Comparison of ENCODE assay signal across 14 cellular contexts in the genomic region with DNA sequence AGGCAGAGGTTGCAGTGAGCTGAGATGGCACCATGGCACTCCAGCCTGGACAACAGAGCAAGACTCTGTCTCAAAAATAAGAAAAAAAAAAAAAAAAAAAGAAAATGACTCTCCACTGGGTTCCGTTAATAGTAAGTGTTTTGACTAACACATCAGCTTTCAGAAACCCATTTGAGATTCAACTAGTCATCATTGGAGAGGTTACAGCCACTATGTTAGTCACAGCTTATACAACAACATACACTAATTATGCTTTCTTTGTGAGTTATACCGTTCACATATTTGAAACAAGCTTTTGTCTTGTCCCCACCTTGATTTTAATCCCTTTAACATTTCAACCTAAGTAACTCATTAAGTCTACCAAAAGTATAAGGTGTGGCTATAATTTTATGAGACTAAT.
"Had no signal": no experiment of that assay in that cellular context is flagged by ENCODE, and none has a peak within 500 bp of the region (broad histone marks: within the 10 kb centered on the region; RNA-seq: fewer than 3 reads in every experiment).

No MANE protein-coding gene starts in this region.

- H3K9me3 Mint-ChIP-seq: activated naive CD8-positive, alpha-beta T cell treated with anti-CD3 and anti-CD28 coated beads, Interleukin-2, amount 10 ng/mL, durations not matched to agents 7 days and 5 days; natural killer cell; stimulated activated memory B cell treated with anti-CD40 and anti-IgM and Interleukin-4, amounts not matched to agents 10 μg/mL and 1 μg/mL and 100 μg/mL, for 72 hours; type B pancreatic cell had no signal

- H3K4me1 Mint-ChIP-seq: natural killer cell had no signal

- H3K4me1 ChIP-seq: breast epithelium, foreskin keratinocyte, right lobe of liver, suprapubic skin had no signal

- ATAC-seq: foreskin keratinocyte; left colon; natural killer cell; right lobe of liver; stimulated activated memory B cell treated with anti-CD40 and anti-IgM and Interleukin-4, amounts not matched to agents 10 μg/mL and 1 μg/mL and 100 μg/mL, for 72 hours had no signal

- H3K27me3 ChIP-seq: breast epithelium, dorsolateral prefrontal cortex, foreskin keratinocyte, right lobe of liver, suprapubic skin had no signal

- DNase-seq: activated CD4-positive, CD25-positive, alpha-beta regulatory T cell treated with anti-CD3 and anti-CD28 coated beads, Interleukin-2, amount 50 U/mL, for 72 hours; activated naive CD8-positive, alpha-beta T cell treated with anti-CD3 and anti-CD28 coated beads, Interleukin-2, amount 10 ng/mL, durations not matched to agents 7 days and 5 days; aorta; dorsolateral prefrontal cortex; foreskin keratinocyte; left colon; natural killer cell; nucleus accumbens; right lobe of liver had no signal

- H3K27ac ChIP-seq: breast epithelium, dorsolateral prefrontal cortex, foreskin keratinocyte, right lobe of liver, suprapubic skin had no signal

- H3K4me3 Mint-ChIP-seq: activated naive CD8-positive, alpha-beta T cell treated with anti-CD3 and anti-CD28 coated beads, Interleukin-2, amount 10 ng/mL, durations not matched to agents 7 days and 5 days; natural killer cell; stimulated activated memory B cell treated with anti-CD40 and anti-IgM and Interleukin-4, amounts not matched to agents 10 μg/mL and 1 μg/mL and 100 μg/mL, for 72 hours; type B pancreatic cell had no signal

- H3K9me3 ChIP-seq: breast epithelium, right lobe of liver, suprapubic skin had no signal

- H3K27me3 Mint-ChIP-seq: activated naive CD8-positive, alpha-beta T cell treated with anti-CD3 and anti-CD28 coated beads, Interleukin-2, amount 10 ng/mL, durations not matched to agents 7 days and 5 days; progenitor cell of endocrine pancreas; stimulated activated memory B cell treated with anti-CD40 and anti-IgM and Interleukin-4, amounts not matched to agents 10 μg/mL and 1 μg/mL and 100 μg/mL, for 72 hours; type B pancreatic cell had no signal

- H3K36me3 Mint-ChIP-seq: natural killer cell had no signal

- H3K4me3 ChIP-seq: breast epithelium, dorsolateral prefrontal cortex, right lobe of liver, suprapubic skin had no signal

- H3K27ac Mint-ChIP-seq: natural killer cell, progenitor cell of endocrine pancreas, type B pancreatic cell had no signal
